36 cellular contexts compared by ENCODE assay signal in the genomic region with DNA sequence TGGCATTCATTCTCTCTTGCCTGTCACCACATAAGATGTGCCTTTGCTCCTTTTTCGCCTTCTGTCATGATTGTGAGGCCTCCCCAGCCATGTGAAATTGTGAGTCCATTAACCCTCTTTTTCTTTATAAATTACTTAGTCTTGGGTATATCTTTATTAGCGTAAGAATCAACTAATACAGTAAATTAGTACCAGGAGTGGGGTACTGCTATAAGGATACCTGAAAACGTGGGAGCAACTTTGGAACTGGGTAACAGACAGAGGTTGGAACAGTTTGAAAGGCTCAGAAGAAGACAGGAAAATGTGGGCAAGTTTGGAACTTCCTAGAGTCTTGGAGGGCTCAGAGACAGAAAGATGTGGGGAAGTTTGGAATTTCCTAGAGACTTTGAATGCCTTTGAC. TPM values are rescaled to one million over a fixed set of nuclear protein-coding genes. Genes with fewer than 3 reads are reported as not detected.
"Had no signal": no experiment of that assay in that cellular context is flagged by ENCODE, and none has a peak within 500 bp of the region (broad histone marks: within the 10 kb centered on the region; RNA-seq: fewer than 3 reads in every experiment).

No MANE protein-coding gene starts in this region.

- H3K4me3 ChIP-seq: MG63 had no signal

- DNase-seq: Karpas-422, Kasumi-1, MG63, MM.1S, MV-4-11, NCI-H1048, NCI-H1092, NCI-H1092 treated with DMSO at 0.1 percent for 48 hours, NCI-H1105, NCI-H1105 treated with DMSO at 0.1 percent for 48 hours, NCI-H1417, NCI-H1417 treated with DMSO at 0.1 percent for 48 hours, NCI-H1436, NCI-H1436 treated with DMSO at 0.1 percent for 48 hours, NCI-H146, NCI-H1694, NCI-H1694 treated with DMSO at 0.1 percent for 48 hours, NCI-H187, NCI-H187 treated with DMSO at 0.1 percent for 48 hours, NCI-H1930, NCI-H2029, NCI-H2029 treated with DMSO at 0.1 percent for 48 hours, NCI-H2081, NCI-H2081 treated with DMSO at 0.1 percent for 48 hours, NCI-H2107, NCI-H2171, NCI-H2171 treated with DMSO at 0.1 percent for 48 hours, NCI-H2227 treated with DMSO at 0.1 percent for 48 hours, NCI-H226, NCI-H345, NCI-H446, NCI-H446 treated with DMSO at 0.1 percent for 48 hours, NCI-H510A, NCI-H510A treated with DMSO at 0.1 percent for 48 hours, NCI-H524 had no signal

- H3K36me3 ChIP-seq: MG63 had no signal

RNA-seq across cellular contexts. Expression of gene RNF182, which starts 46.6 kb away (rescaled TPM):
- total RNA-seq: MCF 10A had no signal
